In genomic region chr1:94599090-94599813, GRCh38 we compare ENCODE assay signal across 9 cellular contexts. TPM values are rescaled to one million over a fixed set of nuclear protein-coding genes. Genes with fewer than 3 reads are reported as not detected.
DNase-seq lines count a peak whose midpoint lies in the region; ATAC-seq and TF ChIP-seq lines count a peak whose summit lies in the region.
"Had no signal": no experiment of that assay in that cellular context is flagged by ENCODE, and none has a peak within 500 bp of the region (broad histone marks: within the 10 kb centered on the region; RNA-seq: fewer than 3 reads in every experiment).

No MANE protein-coding gene starts in this region.

- no peak for TF ChIP-seq CTCF in GM13977 (IDR thresholded peaks at IDR 0.05; ENCODE audit: extremely low read depth, insufficient read depth, missing control alignments)

- ATAC-seq in left lobe of liver (peak; percentile 67), aorta (ENCODE audit: low FRiP score) (peak; percentile 68), GM19455 (IDR thresholded peaks at IDR 0.05; ENCODE audit: unreplicated experiment) (no peak), HG03469 (IDR thresholded peaks at IDR 0.05; ENCODE audit: unreplicated experiment) (no peak)

- H3K36me3 ChIP-seq in aorta (ENCODE audit: control insufficient read depth in 1 of 2, insufficient read depth in 2 of 2, low read length in 1 of 2): no peaks in the 10 kb centered on the region

- no peaks in the 10 kb centered on the region for H3K9me3 ChIP-seq in aorta (ENCODE audit: control insufficient read depth, low read length)

- intact Hi-C loops in aorta (cut with DNase I): loop anchor here in 1 of 2 donors (5.0 kb wide), 1 partner anchor 77 kb away; no protein-coding TSS in a partner anchor

- in situ Hi-C loops in GM13977 (cut with MboI; ENCODE audit: low pct_unique_long_range_greater_than_20kb, low sequenced_read_pairs, unreplicated experiment): no loop called here

- 85 to 86% methylated on average over 11 of the region's 11 CpGs for WGBS in aorta, 2 donors

- H3K27ac ChIP-seq in cingulate gyrus (ENCODE audit: low read depth, low read length) (peak overlapping the region; percentile 35), aorta (ENCODE audit: low read depth in 1 of 2, low read length in 2 of 2) (no peak overlapping the region)

- H3K4me1 ChIP-seq in aorta (ENCODE audit: control insufficient read depth in 1 of 2, insufficient read depth in 2 of 2, low read length in 2 of 2): no peaks in the 10 kb centered on the region

- H3K27me3 ChIP-seq in aorta (ENCODE audit: control insufficient read depth in 1 of 2, insufficient read depth in 2 of 2, low read length in 1 of 2): no peaks in the 10 kb centered on the region

- DNase-seq in NCI-H82 (lab: John Stamatoyannopoulos, UW): peak; percentile 8
- DNase-seq in NCI-H82 treated with DMSO at 0.1 percent for 48 hours (lab: John Stamatoyannopoulos, UW; ENCODE audit: unreplicated experiment): no peak
- no peak for DNase-seq in left lobe of liver (ENCODE audit: low spot score)
- DNase-seq in aorta: no peak
- DNase-seq in GM13977 (ENCODE audit: low spot score): no peak
- DNase-seq: activated gamma-delta T cell treated with Interleukin-2 at 50 U/mL for 16 hours had no signal

- no peak overlapping the region for H3K4me3 ChIP-seq in aorta (ENCODE audit: low read length in 2 of 2)

RNA-seq across cellular contexts. Expression of gene F3, which starts 57.7 kb away (rescaled TPM):
- total RNA-seq in left lobe of liver: 2.0 TPM
- total RNA-seq in aorta: 10 to 100 TPM; 33.3 to 40.0 TPM
- polyA plus RNA-seq in aorta: 1 to 10 TPM; 7.8 to 8.3 TPM

Comparison
In these comparisons a context has a peak if more than half of its experiments do, and no peak if none do; other contexts are left out.
1. ATAC-seq: peak in left lobe of liver (single experiment) and aorta (single experiment); none in GM19455 (single experiment) and HG03469 (single experiment).
2. RNA of gene F3, which starts 57.7 kb away (total RNA-seq): 33.3 to 40.0 TPM in aorta; 2.0 TPM in left lobe of liver (single experiment); every median in the first group is over 10 times any median in the second.